ENCODE assay signal across 8 cellular contexts in the genomic region with DNA sequence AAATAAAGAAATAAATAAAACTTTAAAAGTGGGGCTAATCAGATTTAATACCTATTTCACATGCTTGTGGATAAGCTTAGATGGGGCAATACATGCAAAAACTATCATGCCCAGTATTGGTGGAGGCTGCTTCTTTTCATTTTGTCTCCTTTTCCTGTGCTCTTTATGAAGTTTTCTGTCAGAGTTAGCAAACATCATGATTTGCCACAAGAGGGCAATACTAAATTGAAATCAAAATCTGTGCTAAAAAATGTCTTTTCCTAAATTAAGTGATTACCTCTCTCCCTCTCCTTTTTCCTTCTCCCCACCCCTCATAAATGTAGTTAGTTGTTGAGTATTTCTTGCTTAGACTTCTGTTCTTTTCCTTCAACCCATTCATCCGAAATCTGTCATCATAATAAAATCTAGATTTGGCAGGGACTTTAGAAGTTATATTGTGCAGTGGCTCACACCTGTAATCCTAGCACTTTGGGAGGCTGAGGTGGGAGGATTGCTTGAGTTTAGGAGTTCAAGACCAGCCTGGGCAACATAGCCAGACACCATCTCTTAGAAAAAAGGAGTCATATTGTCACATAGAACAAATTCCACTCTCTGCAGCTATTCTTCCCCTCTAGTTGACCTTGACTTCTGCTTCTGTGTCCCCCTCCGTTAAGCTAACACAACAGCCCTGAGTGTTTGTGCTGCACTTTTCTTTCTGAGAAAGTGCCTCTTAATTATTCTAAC. TPM values are rescaled to one million over a fixed set of nuclear protein-coding genes. Genes with fewer than 3 reads are reported as not detected.
DNase-seq lines count a peak whose midpoint lies in the region; ATAC-seq and TF ChIP-seq lines count a peak whose summit lies in the region.

No MANE protein-coding gene starts in this region.

- no peaks in the 10 kb centered on the region for H3K27me3 Mint-ChIP-seq in Calu3 (ENCODE audit: unreplicated experiment)
- no peaks in the 10 kb centered on the region for H3K27me3 Mint-ChIP-seq in chondrocyte (ENCODE audit: low read depth)
- H3K27me3 Mint-ChIP-seq in neural crest cell (ENCODE audit: low read depth), result no peaks in the 10 kb centered on the region
- H3K27me3 Mint-ChIP-seq in activated naive CD4-positive, alpha-beta T cell treated with anti-CD3 and anti-CD28 coated beads for 36 hours (ENCODE audit: low read depth), result peaks cover 17% of the 10 kb centered on the region

- no peak for TF ChIP-seq CTCF in Calu3 (IDR thresholded peaks at IDR 0.05; ENCODE audit: unreplicated experiment)
- peak; percentile 86 for TF ChIP-seq CTCF in chondrocyte (IDR thresholded peaks at IDR 0.05)
- TF ChIP-seq CTCF in neural crest cell (conservative IDR thresholded peaks at IDR 0.05), result peak; percentile 65

- H3K4me1 Mint-ChIP-seq in Calu3 (ENCODE audit: low read depth, unreplicated experiment), result peaks cover 38% of the 10 kb centered on the region
- H3K4me1 Mint-ChIP-seq in chondrocyte (ENCODE audit: low read depth), result peaks cover 35% of the 10 kb centered on the region
- H3K4me1 Mint-ChIP-seq in neural crest cell, result peaks cover 40% of the 10 kb centered on the region
- peaks cover 6% of the 10 kb centered on the region for H3K4me1 Mint-ChIP-seq in activated naive CD4-positive, alpha-beta T cell treated with anti-CD3 and anti-CD28 coated beads for 36 hours (ENCODE audit: low read depth)

- CTCF ChIA-PET in Calu3 (lab: Charles Lee), result interaction anchor here (0.7 to 2.6 kb wide), 3 partner anchors 94 to 202 kb away, joined by 3 to 23 read pairs (median 3); no protein-coding TSS in a partner anchor
- CTCF ChIA-PET in activated naive CD4-positive, alpha-beta T cell treated with anti-CD3 and anti-CD28 coated beads for 36 hours (lab: Charles Lee), result no interaction called here

- H3K9me3 Mint-ChIP-seq in Calu3 (ENCODE audit: low read depth, unreplicated experiment), result no peaks in the 10 kb centered on the region
- no peaks in the 10 kb centered on the region for H3K9me3 Mint-ChIP-seq in chondrocyte (ENCODE audit: low read depth)
- no peaks in the 10 kb centered on the region for H3K9me3 Mint-ChIP-seq in neural crest cell
- no peaks in the 10 kb centered on the region for H3K9me3 Mint-ChIP-seq in activated naive CD4-positive, alpha-beta T cell treated with anti-CD3 and anti-CD28 coated beads for 36 hours

- H3K27ac Mint-ChIP-seq in Calu3 (ENCODE audit: unreplicated experiment) (peak overlapping the region; percentile 7), chondrocyte (ENCODE audit: unreplicated experiment) (no peak overlapping the region), neural crest cell (ENCODE audit: unreplicated experiment) (no peak overlapping the region)
- H3K27ac Mint-ChIP-seq in activated naive CD4-positive, alpha-beta T cell treated with anti-CD3 and anti-CD28 coated beads for 36 hours, result no peak overlapping the region

- no peak for ATAC-seq in HG02763 (IDR thresholded peaks at IDR 0.05; ENCODE audit: unreplicated experiment)

- H3K4me3 Mint-ChIP-seq in Calu3 (ENCODE audit: low read depth, unreplicated experiment), result no peak overlapping the region
- H3K4me3 Mint-ChIP-seq in chondrocyte (ENCODE audit: unreplicated experiment), result no peak overlapping the region
- H3K4me3 Mint-ChIP-seq in neural crest cell, result no peak overlapping the region
- H3K4me3 Mint-ChIP-seq in activated naive CD4-positive, alpha-beta T cell treated with anti-CD3 and anti-CD28 coated beads for 36 hours, result no peak overlapping the region

- no TSS peak for BruUV-seq in Calu3 (replicated peaks; lab: Mats Ljungman, UMichigan)

- H3K36me3 Mint-ChIP-seq in Calu3 (ENCODE audit: insufficient read depth, unreplicated experiment) (peaks cover 9% of the 10 kb centered on the region), chondrocyte (ENCODE audit: low read depth) (no peaks in the 10 kb centered on the region), neural crest cell (ENCODE audit: low read depth) (no peaks in the 10 kb centered on the region)
- H3K36me3 Mint-ChIP-seq in activated naive CD4-positive, alpha-beta T cell treated with anti-CD3 and anti-CD28 coated beads for 36 hours (ENCODE audit: low read depth), result no peaks in the 10 kb centered on the region

- DNase-seq in Calu3 (no peak), M059J (ENCODE audit: low read depth) (peak; percentile 47), chondrocyte (ENCODE audit: low spot score) (no peak), neural crest cell (ENCODE audit: low read depth, low spot score) (no peak), DMS153 treated with DMSO at 0.1 percent for 48 hours (lab: John Stamatoyannopoulos, UW; ENCODE audit: unreplicated experiment) (no peak)
- DNase-seq in activated naive CD4-positive, alpha-beta T cell treated with anti-CD3 and anti-CD28 coated beads for 36 hours, result no peak
- no peak for DNase-seq in activated CD4-positive, alpha-beta T cell treated with anti-CD3 and anti-CD28 coated beads for 4 hours

- intact Hi-C loops in Calu3 (cut with micrococcal nuclease; ENCODE audit: unreplicated experiment), result loop anchor here (1.0 to 2.0 kb wide), 3 partner anchors 94 to 173 kb away; no protein-coding TSS in a partner anchor
- intact Hi-C loops in activated naive CD4-positive, alpha-beta T cell treated with anti-CD3 and anti-CD28 coated beads for 36 hours (cut with micrococcal nuclease), result loop anchor here (2.0 kb wide), 1 partner anchor 248 kb away; no protein-coding TSS in a partner anchor

RNA-seq across cellular contexts. Expression of a gene that starts 4.7 kb away (rescaled TPM):
- 9.9 and 10.3 TPM in 2 replicates for total RNA-seq in Calu3 (2022)
- 5.9 and 7.0 TPM in 2 replicates for total RNA-seq in M059J (2014; rRNA removed; shearing (Covaris generic))
- total RNA-seq in chondrocyte, result 15.0 to 16.1 TPM (median 15.1 TPM) in 3 replicates
- total RNA-seq in neural crest cell, result 21.6 and 22.6 TPM in 2 replicates
- not detected for total RNA-seq in activated naive CD4-positive, alpha-beta T cell treated with anti-CD3 and anti-CD28 coated beads for 36 hours
